16 cellular contexts compared by ENCODE assay signal in the genomic region with DNA sequence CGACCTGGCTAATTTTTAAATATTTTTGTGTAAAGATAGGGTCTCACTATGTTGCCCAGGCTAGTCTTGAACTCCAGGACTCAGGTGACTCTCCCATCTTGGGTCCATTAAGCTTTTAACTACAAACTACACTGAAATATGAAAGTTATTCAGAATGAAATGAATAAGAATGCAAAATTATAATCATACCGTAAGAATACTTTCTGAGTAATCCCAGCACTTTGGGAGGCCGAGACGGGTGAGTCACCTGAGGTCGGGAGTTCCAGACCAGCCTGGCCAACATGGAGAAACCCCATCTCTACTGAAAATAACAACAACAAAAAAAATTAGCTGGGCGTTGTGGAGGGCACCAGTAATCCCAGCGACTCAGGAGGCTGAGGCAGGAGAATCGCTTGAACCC. TPM values are rescaled to one million over a fixed set of nuclear protein-coding genes. Genes with fewer than 3 reads are reported as not detected.
DNase-seq lines count a peak whose midpoint lies in the region; ATAC-seq, FAIRE-seq and TF ChIP-seq lines count a peak whose summit lies in the region.
"Had no signal": no experiment of that assay in that cellular context is flagged by ENCODE, and none has a peak within 500 bp of the region (broad histone marks: within the 10 kb centered on the region; RNA-seq: fewer than 3 reads in every experiment).

No MANE protein-coding gene starts in this region.

- no peak for TF ChIP-seq EP300 in HepG2 (IDR thresholded peaks at IDR 0.05; ENCODE audit: low read depth in 2 of 2, low read length in 2 of 2)
- TF ChIP-seq EP300 in HepG2 (CRISPR knock-in tag; IDR thresholded peaks at IDR 0.05; ENCODE audit: borderline replicate concordance) = no peak

- H3K27ac ChIP-seq in HepG2 (ENCODE audit: extremely low read length, insufficient read depth, low read length) (peak overlapping the region; percentile 86), testis (no peak overlapping the region)
- H3K27ac ChIP-seq: skin epidermis, transverse colon had no signal

- POLR2A ChIA-PET in HepG2 (lab: Yijun Ruan, JAX) = interaction anchor here (0.7 to 1.9 kb wide), 5 partner anchors 8 to 240 kb away, joined by 3 to 4 read pairs (median 4); a partner anchor contains a TSS

- TF ChIP-seq RAD21 in HepG2 (CRISPR knock-in tag; IDR thresholded peaks at IDR 0.05) = no peak

- no peaks in the 10 kb centered on the region for H3K27me3 ChIP-seq in HepG2 (ENCODE audit: control insufficient read depth in 1 of 2, insufficient read depth in 2 of 2, low read length in 2 of 2)
- no peaks in the 10 kb centered on the region for H3K27me3 ChIP-seq in testis
- H3K27me3 ChIP-seq: transverse colon had no signal

- no peak for FAIRE-seq in HepG2 (lab: Jason Lieb, UNC)

- WGBS in HepG2 (ENCODE audit: low lambda C conversion rate) = 63% methylated on average over 8 of the region's 8 CpGs
- 83 to 92% methylated on average over 8 of the region's 8 CpGs for WGBS in testis, 2 donors

- peaks cover 13% of the 10 kb centered on the region for H3K79me2 ChIP-seq in HepG2 (ENCODE audit: insufficient read depth, low read length)

- in situ Hi-C loops in ACHN (cut with HindIII; ENCODE audit: low pct_ligation_motif_present, low pct_unique_long_range_greater_than_20kb, low sequenced_read_pairs) (no loop called here), HepG2 (cut with HindIII; ENCODE audit: extremely low pct_ligation_motif_present, low pct_unique_long_range_greater_than_20kb) (no loop called here), KBM-7 (cut with MboI; ENCODE audit: low pct_unique_long_range_greater_than_20kb, low sequenced_read_pairs) (no loop called here)

- no peak for ATAC-seq in HepG2
- ATAC-seq: mucosa of descending colon, PC-3 had no signal

- intact Hi-C loops in HepG2 (cut with micrococcal nuclease; ENCODE audit: unreplicated experiment) = no loop called here
- intact Hi-C loops in testis (cut with DNase I; ENCODE audit: low total_unique reads) = no loop called here

- H3K4me3 ChIP-seq in HepG2 (replicated peaks in 1 of 3; ENCODE audit: insufficient read depth in 1 of 3, low read depth in 2 of 3, low read length in 3 of 3) = peak overlapping the region in 1 of 3 experiments; percentile 57; a peak in 1 of 6 replicates
- H3K4me3 ChIP-seq in testis = no peak overlapping the region
- H3K4me3 ChIP-seq: mucosa of descending colon, skin epidermis, transverse colon had no signal

- no peaks in the 10 kb centered on the region for H3K9me3 ChIP-seq in HepG2 (ENCODE audit: low read length)
- H3K9me3 ChIP-seq in testis = no peaks in the 10 kb centered on the region
- H3K9me3 ChIP-seq: mucosa of descending colon, transverse colon had no signal

- BruUV-seq in HepG2 (replicated peaks; lab: Mats Ljungman, UMichigan) = no TSS peak

- H4K20me1 ChIP-seq in HepG2 (ENCODE audit: insufficient read depth, low read length) = no peaks in the 10 kb centered on the region

- peak overlapping the region; percentile 75 for H3K4me2 ChIP-seq in HepG2 (ENCODE audit: low read depth, low read length)

- CTCF ChIA-PET in HepG2 (lab: Yijun Ruan, JAX; ENCODE audit: low intra/inter-chr PET ratio, low total read pairs) = no interaction called here

- no peak for TF ChIP-seq POLR2A in HepG2 (IDR thresholded peaks at IDR 0.05; ENCODE audit: insufficient read depth in 1 of 2, low read depth in 2 of 2, low read length in 2 of 2)
- TF ChIP-seq POLR2A in testis (IDR thresholded peaks at IDR 0.05) = no peak

- DNase-seq in ACHN = peak; percentile 10
- DNase-seq in EL = peak; percentile 69
- peak; percentile 69 to 71 for DNase-seq in activated T-cell treated with anti-CD3 and anti-CD28 coated beads, Interleukin-2, amount 50 U/mL, for 48 hours
- no peak for DNase-seq in HepG2 (ENCODE audit: low spot score)
- DNase-seq in activated CD8-positive, alpha-beta memory T cell treated with anti-CD3 and anti-CD28 coated beads, Interleukin-2, amount 50 U/mL, for 4 hours = no peak
- DNase-seq in testis = no peak
- DNase-seq in KBM-7 = no peak
- DNase-seq: CD4-positive, alpha-beta memory T cell; islet precursor cell; NCI-H187 treated with DMSO at 0.1 percent for 48 hours; NCI-H524; PC-3; transverse colon had no signal

- no peak overlapping the region for H2AFZ ChIP-seq in HepG2 (ENCODE audit: low read length)

- TF ChIP-seq CTCF in HepG2 (CRISPR knock-in tag; IDR thresholded peaks at IDR 0.05) (no peak), testis (IDR thresholded peaks at IDR 0.05) (no peak)

- H3K36me3 ChIP-seq in HepG2 (replicated peaks in 1 of 2; ENCODE audit: control insufficient read depth in 1 of 2, insufficient read depth in 2 of 2, low read length in 2 of 2) (no peaks in the 10 kb centered on the region), testis (ENCODE audit: low read depth, missing control alignments) (no peaks in the 10 kb centered on the region)
- H3K36me3 ChIP-seq: transverse colon had no signal

- H3K4me1 ChIP-seq in HepG2 (ENCODE audit: insufficient read depth, low read length) = peaks cover 48% of the 10 kb centered on the region
- H3K4me1 ChIP-seq in testis = no peaks in the 10 kb centered on the region
- H3K4me1 ChIP-seq: transverse colon had no signal

- peak overlapping the region; percentile 43 for H3K9ac ChIP-seq in HepG2 (ENCODE audit: insufficient read depth, low read depth, low read length)

TF ChIP-seq in HepG2, 621 proteins besides CTCF, POLR2A, EP300 and RAD21:
- TF ChIP-seq ZNF121 (CRISPR knock-in tag; IDR thresholded peaks at IDR 0.05) (peak; percentile 63), MTF1 (CRISPR knock-in tag; IDR thresholded peaks at IDR 0.05) (no peak)

RNA-seq across cellular contexts. Expression of a gene that starts 1.1 kb away (rescaled TPM):
- total RNA-seq in HepG2 (2016; rRNA removed; fragmentation: Illumina TruSeq; extraction: Trizol) (327 and 699 TPM in 2 replicates), testis (not detected)
- 148 and 154 TPM in 2 replicates for total RNA-seq in HepG2 (2016; cell fraction: cytosol; rRNA removed; fragmentation: Illumina TruSeq; extraction: Trizol; ENCODE audit: low read depth)
- 343 and 706 TPM in 2 replicates for total RNA-seq in HepG2 (2016; cell fraction: insoluble cytoplasmic fraction; rRNA removed; fragmentation: Illumina TruSeq; extraction: Trizol)
- total RNA-seq in HepG2 (2016; cell fraction: membrane; rRNA removed; fragmentation: Illumina TruSeq; extraction: Trizol) = 103 and 109 TPM in 2 replicates
- total RNA-seq in HepG2 (2016; cell fraction: nucleus; rRNA removed; fragmentation: Illumina TruSeq; extraction: Trizol) = 507 and 557 TPM in 2 replicates
- polyA plus RNA-seq in HepG2 (2011; rRNA removed) (1,180 and 1,355 TPM in 2 replicates), testis (ENCODE audit: insufficient read depth, low read depth, low replicate concordance) (1.6 TPM)
- 1,385 and 1,736 TPM in 2 replicates for polyA plus RNA-seq in HepG2 (2011; cell fraction: cytosol; rRNA removed)
- polyA plus RNA-seq in HepG2 (2011; cell fraction: nucleus; rRNA removed) = 375 and 530 TPM in 2 replicates
- 373 and 660 TPM in 2 replicates for polyA plus RNA-seq in HepG2 (2012)
- polyA plus RNA-seq in HepG2 (2016; cell fraction: cytosol; fragmentation: Illumina TruSeq; extraction: Trizol; ENCODE audit: low read depth) = 188 and 210 TPM in 2 replicates
- 388 and 407 TPM in 2 replicates for polyA plus RNA-seq in HepG2 (2016; cell fraction: insoluble cytoplasmic fraction; fragmentation: Illumina TruSeq; extraction: Trizol; ENCODE audit: low read depth)
- 103 and 105 TPM in 2 replicates for polyA plus RNA-seq in HepG2 (2016; cell fraction: membrane; fragmentation: Illumina TruSeq; extraction: Trizol; ENCODE audit: low read depth)
- polyA plus RNA-seq in HepG2 (2016; cell fraction: nucleus; fragmentation: Illumina TruSeq; extraction: Trizol; ENCODE audit: insufficient read depth, low read depth) = 956 and 1,026 TPM in 2 replicates
- 0.30 and 495 TPM in 2 replicates for polyA minus RNA-seq in HepG2 (2011; rRNA and poly(A)+ RNA removed; ENCODE audit: low replicate concordance)
- polyA minus RNA-seq in HepG2 (2011; cell fraction: cytosol; rRNA and poly(A)+ RNA removed) = 195 and 257 TPM in 2 replicates
- 78.8 and 152 TPM in 2 replicates for polyA minus RNA-seq in HepG2 (2011; cell fraction: nucleus; rRNA and poly(A)+ RNA removed)
- total RNA-seq: cardiac septum; CD4-positive, alpha-beta memory T cell; PC-3; transverse colon had no signal
- polyA plus RNA-seq: CD4-positive, alpha-beta memory T cell had no signal

RNA-seq across cellular contexts. Expression of a gene that starts 7.9 kb away (rescaled TPM):
- 283 and 565 TPM in 2 replicates for total RNA-seq in HepG2 (2016; rRNA removed; fragmentation: Illumina TruSeq; extraction: Trizol)
- total RNA-seq in HepG2 (2016; cell fraction: cytosol; rRNA removed; fragmentation: Illumina TruSeq; extraction: Trizol; ENCODE audit: low read depth) = 120 and 126 TPM in 2 replicates
- total RNA-seq in HepG2 (2016; cell fraction: insoluble cytoplasmic fraction; rRNA removed; fragmentation: Illumina TruSeq; extraction: Trizol) = 282 and 590 TPM in 2 replicates
- 75.1 and 75.6 TPM in 2 replicates for total RNA-seq in HepG2 (2016; cell fraction: membrane; rRNA removed; fragmentation: Illumina TruSeq; extraction: Trizol)
- 420 and 454 TPM in 2 replicates for total RNA-seq in HepG2 (2016; cell fraction: nucleus; rRNA removed; fragmentation: Illumina TruSeq; extraction: Trizol)
- 824 and 855 TPM in 2 replicates for polyA plus RNA-seq in HepG2 (2011; rRNA removed)
- 632 and 711 TPM in 2 replicates for polyA plus RNA-seq in HepG2 (2011; cell fraction: cytosol; rRNA removed)
- 207 and 253 TPM in 2 replicates for polyA plus RNA-seq in HepG2 (2011; cell fraction: nucleus; rRNA removed)
- 237 and 362 TPM in 2 replicates for polyA plus RNA-seq in HepG2 (2012)
- 125 and 138 TPM in 2 replicates for polyA plus RNA-seq in HepG2 (2016; cell fraction: cytosol; fragmentation: Illumina TruSeq; extraction: Trizol; ENCODE audit: low read depth)
- polyA plus RNA-seq in HepG2 (2016; cell fraction: insoluble cytoplasmic fraction; fragmentation: Illumina TruSeq; extraction: Trizol; ENCODE audit: low read depth) = 293 and 314 TPM in 2 replicates
- 75.7 and 76.3 TPM in 2 replicates for polyA plus RNA-seq in HepG2 (2016; cell fraction: membrane; fragmentation: Illumina TruSeq; extraction: Trizol; ENCODE audit: low read depth)
- polyA plus RNA-seq in HepG2 (2016; cell fraction: nucleus; fragmentation: Illumina TruSeq; extraction: Trizol; ENCODE audit: insufficient read depth, low read depth) = 731 and 821 TPM in 2 replicates
- polyA minus RNA-seq in HepG2 (2011; rRNA and poly(A)+ RNA removed; ENCODE audit: low replicate concordance) = 257 TPM in 1 of 2 replicates, not detected in the other
- 147 and 150 TPM in 2 replicates for polyA minus RNA-seq in HepG2 (2011; cell fraction: cytosol; rRNA and poly(A)+ RNA removed)
- polyA minus RNA-seq in HepG2 (2011; cell fraction: nucleus; rRNA and poly(A)+ RNA removed) = 41.2 and 60.7 TPM in 2 replicates
- total RNA-seq in testis = under 1 TPM in 1 of 2 donors, not detected in 1; 0.56 TPM
- 2.3 TPM for polyA plus RNA-seq in testis (ENCODE audit: insufficient read depth, low read depth, low replicate concordance)
- total RNA-seq: CD4-positive, alpha-beta memory T cell; PC-3; transverse colon had no signal
- polyA plus RNA-seq: CD4-positive, alpha-beta memory T cell had no signal

Comparison
In these comparisons a context has a peak if more than half of its experiments do, and no peak if none do; other contexts are left out.
1. DNase-seq: peak in ACHN (single experiment), EL (single experiment) and activated T-cell treated with anti-CD3 and anti-CD28 coated beads, Interleukin-2, amount 50 U/mL, for 48 hours (2 of 2); none in HepG2 (single experiment), activated CD8-positive, alpha-beta memory T cell treated with anti-CD3 and anti-CD28 coated beads, Interleukin-2, amount 50 U/mL, for 4 hours (single experiment), testis (single experiment) and KBM-7 (single experiment).
2. RNA of a gene that starts 1.1 kb away (total RNA-seq): 103 to 706 TPM in HepG2; not detected in testis; every median in the first group is over 100 times any median in the second.
3. RNA of a gene that starts 7.9 kb away (total RNA-seq): 75.1 to 590 TPM in HepG2; 0.56 TPM in testis; every median in the first group is over 10 times any median in the second.